ENCODE assay signal across 8 cellular contexts in genomic region chr19:4759388-4760284, GRCh38. TPM values are rescaled to one million over a fixed set of nuclear protein-coding genes. Genes with fewer than 3 reads are reported as not detected.
DNase-seq lines count a peak whose midpoint lies in the region; ATAC-seq and TF ChIP-seq lines count a peak whose summit lies in the region.

No MANE protein-coding gene starts in this region.

- TF ChIP-seq CTCF in lower leg skin (IDR thresholded peaks at IDR 0.05), result no peak

- no peak for ATAC-seq in GM21515 (IDR thresholded peaks at IDR 0.05; ENCODE audit: unreplicated experiment)

- intact Hi-C loops in lower leg skin (cut with DNase I; ENCODE audit: low total_unique reads), result no loop called here

- DNase-seq in DMS79 (lab: John Stamatoyannopoulos, UW) (peak; percentile 92), HK-2 (ENCODE audit: unreplicated experiment) (peak; percentile 81), NCI-H82 treated with DMSO at 0.1 percent for 48 hours (lab: John Stamatoyannopoulos, UW; ENCODE audit: unreplicated experiment) (peak; percentile 84), lower leg skin (ENCODE audit: low spot score in 2 of 2) (peak; percentile 62 to 92)
- DNase-seq in activated CD8-positive, alpha-beta memory T cell treated with anti-CD3 and anti-CD28 coated beads for 24 hours, result peak; percentile 82
- DNase-seq in effector CD8-positive, alpha-beta T cell (lab: John Stamatoyannopoulos, UW), result peak; percentile 15
- DNase-seq in stimulated activated CD4-positive, alpha-beta T cell treated with anti-CD3 and anti-CD28 coated beads, Interleukin-4, amount 100 ng/mL, for 1 hour, result peak; percentile 56

- 5 to 17% methylated on average over 12 to 32 of the region's 53 CpGs for WGBS in lower leg skin, 2 donors

- TF ChIP-seq POLR2A in lower leg skin (IDR thresholded peaks at IDR 0.05), result no peak

- H3K4me3 ChIP-seq in lower leg skin (ENCODE audit: low read depth, poor library complexity, severe bottlenecking), result no peak overlapping the region

RNA-seq across cellular contexts. Expression of gene FEM1A, which starts 31.9 kb away (rescaled TPM):
- 10 to 100 TPM; 46.4 to 55.3 (median 49.9) TPM for total RNA-seq in lower leg skin

RNA-seq across cellular contexts. Expression of gene DPP9, which starts 36.0 kb away (rescaled TPM):
- total RNA-seq in lower leg skin, result 100 to 1,000 TPM in 1 of 4 donors, 10 to 100 TPM in 3; 76.7 to 125 (median 86.6) TPM

Comparison
In these comparisons a context has a peak if more than half of its experiments do, and no peak if none do; other contexts are left out.
1. DNase-seq: peak in every context shown above with its lines; median percentile 92 in DMS79; 84 in NCI-H82 treated with DMSO at 0.1 percent for 48 hours; 82 in activated CD8-positive, alpha-beta memory T cell treated with anti-CD3 and anti-CD28 coated beads for 24 hours; 81 in HK-2; 77 in lower leg skin; 56 in stimulated activated CD4-positive, alpha-beta T cell treated with anti-CD3 and anti-CD28 coated beads, Interleukin-4, amount 100 ng/mL, for 1 hour; 15 in effector CD8-positive, alpha-beta T cell.